In the genomic region with DNA sequence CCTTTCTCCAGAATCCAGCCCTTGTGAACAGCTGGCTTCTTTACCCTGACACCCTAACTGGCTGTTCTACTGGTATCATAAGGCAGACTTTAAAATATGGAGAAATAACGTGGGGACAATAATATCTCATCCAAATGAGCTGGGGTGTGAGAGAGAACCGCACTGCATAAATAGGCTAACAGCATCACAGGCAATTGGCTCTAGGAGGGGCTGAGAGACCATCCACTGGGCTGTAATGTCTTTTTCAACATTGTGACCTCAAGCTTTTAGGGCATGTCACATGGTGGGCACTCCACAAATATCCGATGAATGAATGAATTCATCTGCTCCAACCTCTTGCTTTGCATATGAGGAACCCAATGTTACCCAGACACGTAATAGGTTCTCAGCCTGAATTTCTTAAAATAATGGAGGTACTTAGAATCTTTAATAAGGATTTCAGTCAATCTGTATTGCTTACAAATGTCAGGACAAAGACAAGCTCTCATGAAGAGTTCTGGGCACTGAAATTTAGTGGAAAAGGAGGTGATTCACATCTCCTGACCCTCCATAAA, we compare ENCODE assay signal across 20 cellular contexts.
DNase-seq lines count a peak whose midpoint lies in the region; ATAC-seq, FAIRE-seq and TF ChIP-seq lines count a peak whose summit lies in the region.
"Had no signal": no experiment of that assay in that cellular context is flagged by ENCODE, and none has a peak within 500 bp of the region (broad histone marks: within the 10 kb centered on the region; RNA-seq: fewer than 3 reads in every experiment).

No MANE protein-coding gene starts in this region.

- H3K27ac ChIP-seq in Karpas-422 (ENCODE audit: low read length) (peak overlapping the region; percentile 21; the same call in 1 of the 2 replicates), K562 (ENCODE audit: extremely low read depth, low read depth, low read length) (peak overlapping the region; percentile 76)
- H3K27ac ChIP-seq: C4-2B had no signal

- H3K4me3 ChIP-seq in Karpas-422 (ENCODE audit: low read length) (no peak overlapping the region), K562 (no peak overlapping the region), BE2C (ENCODE audit: low read depth, low read length) (no peak overlapping the region)
- H3K4me3 ChIP-seq: GM23338 had no signal

- no peak for TF ChIP-seq EP300 in K562 (IDR thresholded peaks at IDR 0.05; ENCODE audit: low read length)

- no peaks in the 10 kb centered on the region for H3K27me3 ChIP-seq in Karpas-422 (ENCODE audit: low read length)
- no peaks in the 10 kb centered on the region for H3K27me3 ChIP-seq in K562 (ENCODE audit: control insufficient read depth in 2 of 2, insufficient read depth in 2 of 2, low read length in 2 of 2)
- no peaks in the 10 kb centered on the region for H3K27me3 ChIP-seq in BE2C

- ATAC-seq in K562: no peak
- ATAC-seq in stimulated activated memory B cell treated with anti-CD40 and anti-IgM and Interleukin-4, amounts not matched to agents 10 μg/mL and 1 μg/mL and 100 μg/mL, for 72 hours: no peak
- ATAC-seq: GM23338, HCT116 had no signal

- H3K9ac ChIP-seq in Karpas-422 (ENCODE audit: low read length) (no peak overlapping the region), K562 (ENCODE audit: insufficient read depth in 1 of 2, low read depth in 2 of 2, low read length in 2 of 2) (peak overlapping the region in 1 of 2 experiments; percentile 78; a peak in 3 of 4 replicates)

- H3K4me3 Mint-ChIP-seq in stimulated activated memory B cell treated with anti-CD40 and anti-IgM and Interleukin-4, amounts not matched to agents 10 μg/mL and 1 μg/mL and 100 μg/mL, for 72 hours: no peak overlapping the region
- H3K4me3 Mint-ChIP-seq: CD4-positive, alpha-beta T cell; GM23338; HFFc6 had no signal

- H3K9me2 ChIP-seq in Karpas-422 (replicated peaks; ENCODE audit: insufficient read depth, low read length): no peaks in the 10 kb centered on the region

- peak overlapping the region; percentile 48 for H3K27ac Mint-ChIP-seq in stimulated activated memory B cell treated with anti-CD40 and anti-IgM and Interleukin-4, amounts not matched to agents 10 μg/mL and 1 μg/mL and 100 μg/mL, for 72 hours
- H3K27ac Mint-ChIP-seq: CD4-positive, alpha-beta T cell; GM23338; HFFc6 had no signal

- TF ChIP-seq RAD21 in K562 (CRISPR knock-in tag; conservative IDR thresholded peaks at IDR 0.05 in 1 of 2, IDR thresholded peaks at IDR 0.05 in 1 of 2): peak; percentile 36 to 54

- H3K79me2 ChIP-seq in Karpas-422 (ENCODE audit: low read length) (peaks cover 98% of the 10 kb centered on the region), K562 (ENCODE audit: control insufficient read depth, insufficient read depth, low read length) (peaks cover 97% of the 10 kb centered on the region)

- CTCF ChIA-PET in K562 (lab: Yijun Ruan, JAX; ENCODE audit: low intra/inter-chr PET ratio): no interaction called here

- WGBS in K562 (ENCODE audit: insufficient coverage, low coverage, missing lambda C conversion rate): 29% methylated on average over 4 of the region's 4 CpGs

- peaks cover 5% of the 10 kb centered on the region for H3K36me3 Mint-ChIP-seq in stimulated activated memory B cell treated with anti-CD40 and anti-IgM and Interleukin-4, amounts not matched to agents 10 μg/mL and 1 μg/mL and 100 μg/mL, for 72 hours

- no peak for FAIRE-seq in K562 (lab: Jason Lieb, UNC)
- FAIRE-seq: GM12892, GM18507, HepG2 had no signal

- peaks cover 2% of the 10 kb centered on the region for H3K9me3 Mint-ChIP-seq in stimulated activated memory B cell treated with anti-CD40 and anti-IgM and Interleukin-4, amounts not matched to agents 10 μg/mL and 1 μg/mL and 100 μg/mL, for 72 hours
- H3K9me3 Mint-ChIP-seq: CD4-positive, alpha-beta T cell; GM23338; HFFc6 had no signal

- H3K4me2 ChIP-seq in Karpas-422 (ENCODE audit: low read depth, low read length, poor library complexity, severe bottlenecking) (peak overlapping the region; percentile 4), K562 (ENCODE audit: insufficient read depth, low read length) (peak overlapping the region; percentile 81)
- H3K4me2 ChIP-seq: GM23338 had no signal

- no peak for TF ChIP-seq POLR2A in K562 (conservative IDR thresholded peaks at IDR 0.05)

- intact Hi-C loops in K562 (cut with micrococcal nuclease): loop anchor here (1.0 to 2.0 kb wide), 2 partner anchors 48 to 160 kb away; no protein-coding TSS in a partner anchor

- no peaks in the 10 kb centered on the region for H3K27me3 Mint-ChIP-seq in stimulated activated memory B cell treated with anti-CD40 and anti-IgM and Interleukin-4, amounts not matched to agents 10 μg/mL and 1 μg/mL and 100 μg/mL, for 72 hours

- H4K20me1 ChIP-seq in Karpas-422 (ENCODE audit: insufficient read depth, low read depth, low read length): no peaks in the 10 kb centered on the region
- no peaks in the 10 kb centered on the region for H4K20me1 ChIP-seq in K562 (replicated peaks; ENCODE audit: control insufficient read depth, insufficient read depth, low read length)

- H3K4me1 Mint-ChIP-seq in stimulated activated memory B cell treated with anti-CD40 and anti-IgM and Interleukin-4, amounts not matched to agents 10 μg/mL and 1 μg/mL and 100 μg/mL, for 72 hours: peaks cover 27% of the 10 kb centered on the region

- DNase-seq in COLO829 (ENCODE audit: low spot score): peak; percentile 78
- no peak for DNase-seq in Karpas-422
- peak in 1 of 4 experiments; percentile 39 for DNase-seq in K562 (ENCODE audit: extremely low read depth in 1 of 4, low spot score in 3 of 4)
- DNase-seq in nucleus accumbens (lab: John Stamatoyannopoulos, UW): no peak
- no peak for DNase-seq in BE2C
- no peak for DNase-seq in NCI-H1105 treated with DMSO at 0.1 percent for 48 hours (lab: John Stamatoyannopoulos, UW)
- DNase-seq: ACHN; CD4-positive, alpha-beta T cell; DMS153; DMS79; GDM1; H7; HFFc6 had no signal

- TF ChIP-seq CTCF in K562 (IDR thresholded peaks at IDR 0.05 in 2 of 3, conservative IDR thresholded peaks at IDR 0.05 in 1 of 3; ENCODE audit: insufficient read depth in 2 of 3, low read depth in 1 of 3, low read length in 3 of 3) (peak; percentile 20 to 54 (median 31); a peak in 3 of 6 replicates), BE2C (IDR thresholded peaks at IDR 0.05; ENCODE audit: low read depth, low read length) (no peak)

- H3K9me3 ChIP-seq in Karpas-422 (ENCODE audit: low read length) (no peaks in the 10 kb centered on the region), K562 (replicated peaks; ENCODE audit: control insufficient read depth, insufficient read depth, low read depth, low read length) (no peaks in the 10 kb centered on the region), BE2C (no peaks in the 10 kb centered on the region)

- in situ Hi-C loops in K562 (cut with MboI): no loop called here

- peaks cover 100% of the 10 kb centered on the region for H3K4me1 ChIP-seq in Karpas-422 (ENCODE audit: low read length)
- H3K4me1 ChIP-seq in K562 (replicated peaks in 1 of 2; ENCODE audit: control insufficient read depth in 2 of 2, insufficient read depth in 2 of 2, low read length in 2 of 2): peaks cover 9 to 17% of the 10 kb centered on the region in 2 experiments; a peak in 3 of 5 replicates
- no peaks in the 10 kb centered on the region for H3K4me1 ChIP-seq in BE2C

- no peaks in the 10 kb centered on the region for H3K36me3 ChIP-seq in Karpas-422 (ENCODE audit: insufficient read depth, low read length)
- peaks cover 19% of the 10 kb centered on the region; the same call in 2 of the 3 replicates for H3K36me3 ChIP-seq in K562 (ENCODE audit: control insufficient read depth, insufficient read depth, low read length)
- no peaks in the 10 kb centered on the region for H3K36me3 ChIP-seq in BE2C

- H3K9me1 ChIP-seq in K562 (ENCODE audit: control insufficient read depth, insufficient read depth, low read length): no peaks in the 10 kb centered on the region

- no peak overlapping the region for H2AFZ ChIP-seq in Karpas-422 (ENCODE audit: low read length)
- H2AFZ ChIP-seq in K562 (ENCODE audit: low read depth, low read length): peak overlapping the region; percentile 15; the same call in 1 of the 2 replicates
- H2AFZ ChIP-seq: GM23338 had no signal

- POLR2A ChIA-PET in K562 (lab: Yijun Ruan, JAX): interaction anchor here (1.7 kb wide), 1 partner anchor 49 kb away, joined by 5 read pairs; no protein-coding TSS in a partner anchor

- no TSS peak for BruUV-seq in K562 (replicated peaks; lab: Mats Ljungman, UMichigan)

TF ChIP-seq in K562, 482 proteins besides CTCF, POLR2A, EP300 and RAD21 (continues in another document):
- TF ChIP-seq SMARCA4 (IDR thresholded peaks at IDR 0.05) (no peak), ZNF354B (CRISPR knock-in tag; IDR thresholded peaks at IDR 0.05) (no peak), TRIM24 (IDR thresholded peaks at IDR 0.05) (no peak), RCOR1 (IDR thresholded peaks at IDR 0.05; ENCODE audit: borderline replicate concordance in 1 of 2, low read depth in 2 of 2, low read length in 2 of 2) (no peak)
- TF ChIP-seq, protein P1, sequence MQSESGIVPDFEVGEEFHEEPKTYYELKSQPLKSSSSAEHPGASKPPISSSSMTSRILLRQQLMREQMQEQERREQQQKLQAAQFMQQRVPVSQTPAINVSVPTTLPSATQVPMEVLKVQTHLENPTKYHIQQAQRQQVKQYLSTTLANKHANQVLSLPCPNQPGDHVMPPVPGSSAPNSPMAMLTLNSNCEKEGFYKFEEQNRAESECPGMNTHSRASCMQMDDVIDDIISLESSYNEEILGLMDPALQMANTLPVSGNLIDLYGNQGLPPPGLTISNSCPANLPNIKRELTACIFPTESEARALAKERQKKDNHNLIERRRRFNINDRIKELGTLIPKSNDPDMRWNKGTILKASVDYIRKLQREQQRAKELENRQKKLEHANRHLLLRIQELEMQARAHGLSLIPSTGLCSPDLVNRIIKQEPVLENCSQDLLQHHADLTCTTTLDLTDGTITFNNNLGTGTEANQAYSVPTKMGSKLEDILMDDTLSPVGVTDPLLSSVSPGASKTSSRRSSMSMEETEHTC (IDR thresholded peaks at IDR 0.05): no peak
- TF ChIP-seq, protein P2, sequence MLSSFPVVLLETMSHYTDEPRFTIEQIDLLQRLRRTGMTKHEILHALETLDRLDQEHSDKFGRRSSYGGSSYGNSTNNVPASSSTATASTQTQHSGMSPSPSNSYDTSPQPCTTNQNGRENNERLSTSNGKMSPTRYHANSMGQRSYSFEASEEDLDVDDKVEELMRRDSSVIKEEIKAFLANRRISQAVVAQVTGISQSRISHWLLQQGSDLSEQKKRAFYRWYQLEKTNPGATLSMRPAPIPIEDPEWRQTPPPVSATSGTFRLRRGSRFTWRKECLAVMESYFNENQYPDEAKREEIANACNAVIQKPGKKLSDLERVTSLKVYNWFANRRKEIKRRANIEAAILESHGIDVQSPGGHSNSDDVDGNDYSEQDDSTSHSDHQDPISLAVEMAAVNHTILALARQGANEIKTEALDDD (IDR thresholded peaks at IDR 0.05): no peak
